Comparison of ENCODE assay signal across 1 cellular context in genomic region chr13:30877335-30877734, GRCh38.
TF ChIP-seq lines count a peak whose summit lies in the region.

No MANE protein-coding gene starts in this region.

TF ChIP-seq in HepG2, 621 proteins besides CTCF, POLR2A, EP300 and RAD21:
- TF ChIP-seq ZNF615 (CRISPR knock-in tag; IDR thresholded peaks at IDR 0.05; ENCODE audit: borderline replicate concordance) (no peak), MTA1 (CRISPR knock-in tag; IDR thresholded peaks at IDR 0.05; ENCODE audit: borderline replicate concordance) (no peak), ZFP36 (IDR thresholded peaks at IDR 0.05; ENCODE audit: borderline replicate concordance, low read depth, low read length, partially characterized antibody) (no peak), ZNF639 (CRISPR knock-in tag; conservative IDR thresholded peaks at IDR 0.05) (no peak), ELK4 (CRISPR knock-in tag; IDR thresholded peaks at IDR 0.05; ENCODE audit: borderline replicate concordance) (no peak), ZNF710 (CRISPR knock-in tag; IDR thresholded peaks at IDR 0.05; ENCODE audit: borderline replicate concordance) (no peak), YEATS2 (CRISPR knock-in tag; IDR thresholded peaks at IDR 0.05; ENCODE audit: borderline replicate concordance) (no peak)
